In the genomic region with DNA sequence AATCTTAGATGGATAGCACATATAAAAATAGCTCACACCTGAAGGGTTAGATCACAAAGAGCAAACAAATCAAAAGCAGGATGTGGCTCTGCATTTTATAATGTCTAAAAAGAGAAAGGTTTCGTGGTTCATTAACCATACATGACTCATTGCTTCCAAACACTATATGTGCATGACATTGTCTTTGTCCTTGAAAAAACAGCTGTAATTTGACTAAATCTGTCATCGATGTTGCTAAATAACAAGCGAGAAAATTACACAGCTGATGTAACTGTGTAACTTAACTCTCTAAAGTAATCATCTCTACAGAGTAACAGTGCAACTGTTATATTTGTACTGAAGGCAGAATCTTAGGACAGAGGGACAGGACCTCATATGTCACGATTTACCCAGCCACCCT, we compare ENCODE assay signal across 10 cellular contexts.
DNase-seq lines count a peak whose midpoint lies in the region; ATAC-seq and FAIRE-seq lines count a peak whose summit lies in the region.
"Had no signal": no experiment of that assay in that cellular context is flagged by ENCODE, and none has a peak within 500 bp of the region (broad histone marks: within the 10 kb centered on the region; RNA-seq: fewer than 3 reads in every experiment).

No MANE protein-coding gene starts in this region.

- in situ Hi-C loops in G401 (cut with HindIII; ENCODE audit: low sequenced_read_pairs) = no loop called here

- peak; percentile 97 for FAIRE-seq in RCC 7860 (lab: Jason Lieb, UNC)

- DNase-seq in GM04504 (ENCODE audit: low read depth) = peak; percentile 37
- peak; percentile 81 for DNase-seq in RCC 7860 (ENCODE audit: low spot score)
- peak; percentile 79 for DNase-seq in kidney glomerular epithelial cell (lab: John Stamatoyannopoulos, UW)
- DNase-seq in effector CD8-positive, alpha-beta T cell (lab: John Stamatoyannopoulos, UW) = no peak
- DNase-seq in foreskin melanocyte = no peak
- DNase-seq in G401 (ENCODE audit: low spot score) = no peak
- no peak for DNase-seq in activated effector memory CD4-positive, alpha-beta T cell treated with Interleukin-2 at 50 U/mL for 16 hours
- DNase-seq: cerebellar nuclear complex, Karpas-422 had no signal

- peak; percentile 60 for ATAC-seq in HG03460 (IDR thresholded peaks at IDR 0.05; ENCODE audit: unreplicated experiment)

Comparison
In these comparisons a context has a peak if more than half of its experiments do, and no peak if none do; other contexts are left out.
1. DNase-seq: peak in GM04504 (single experiment), RCC 7860 (single experiment) and kidney glomerular epithelial cell (single experiment); none in effector CD8-positive, alpha-beta T cell (single experiment), foreskin melanocyte (single experiment), G401 (single experiment) and activated effector memory CD4-positive, alpha-beta T cell treated with Interleukin-2 at 50 U/mL for 16 hours (single experiment).